In genomic region chr3:67362686-67363085, GRCh38 we compare ENCODE assay signal across 12 cellular contexts.
DNase-seq lines count a peak whose midpoint lies in the region; FAIRE-seq and TF ChIP-seq lines count a peak whose summit lies in the region.
"Had no signal": no experiment of that assay in that cellular context is flagged by ENCODE, and none has a peak within 500 bp of the region (broad histone marks: within the 10 kb centered on the region; RNA-seq: fewer than 3 reads in every experiment).

No MANE protein-coding gene starts in this region.

- H3K9me3 ChIP-seq in H9 (ENCODE audit: control insufficient read depth, low read depth, low read length) = no peaks in the 10 kb centered on the region

- no peak overlapping the region for H2BK5ac ChIP-seq in H9 (ENCODE audit: insufficient read length, low read length)

- H3K23me2 ChIP-seq in H9 (ENCODE audit: insufficient read length, low read depth, low read length, poor library complexity, severe bottlenecking) = no peaks in the 10 kb centered on the region

- H3K27ac ChIP-seq in H9 (ENCODE audit: insufficient read length, low read depth, low read length) = no peak overlapping the region
- H3K27ac ChIP-seq: left ventricle myocardium inferior had no signal

- H2AK5ac ChIP-seq in H9 (ENCODE audit: insufficient read length, low read length) = no peak overlapping the region

- peak; percentile 67 for DNase-seq in DMS53 (lab: John Stamatoyannopoulos, UW)
- DNase-seq in H9 = peak; percentile 32
- DNase-seq in SW480 (ENCODE audit: low spot score) = peak; percentile 29
- DNase-seq in glomerular visceral epithelial cell (ENCODE audit: extremely low spot score) = peak; percentile 15
- DNase-seq in ureter (ENCODE audit: low spot score) = no peak
- DNase-seq in GM12891 (ENCODE audit: insufficient read length, low spot score) = no peak
- no peak for DNase-seq in superior temporal gyrus (ENCODE audit: extremely low spot score)
- DNase-seq: central memory CD4-positive, alpha-beta T cell; COR-L47; left ventricle myocardium inferior; NCI-H2227 treated with DMSO at 0.1 percent for 48 hours had no signal

- no peak overlapping the region for H3K56ac ChIP-seq in H9 (ENCODE audit: insufficient read length, low read depth, low read length)

- H3K9ac ChIP-seq in H9 (ENCODE audit: extremely low read depth, insufficient read length, low read length) = no peak overlapping the region

- no peak overlapping the region for H4K91ac ChIP-seq in H9 (ENCODE audit: insufficient read length, low read depth, low read length)

- peaks cover 9 to 14% of the 10 kb centered on the region in 2 experiments for H3K4me1 Mint-ChIP-seq in H9

- no peak for TF ChIP-seq CTCF in H9 (conservative IDR thresholded peaks at IDR 0.05)

- no peak overlapping the region for H3K14ac ChIP-seq in H9 (ENCODE audit: insufficient read depth, low read length)

- no peak overlapping the region for H4K5ac ChIP-seq in H9 (ENCODE audit: insufficient read length, low read depth, low read length)

- no peak overlapping the region for H3K4me3 Mint-ChIP-seq in H9

- no peak overlapping the region for H2AFZ ChIP-seq in H9 (ENCODE audit: low read length)

- no peak for TF ChIP-seq POLR2A in GM12891 (IDR thresholded peaks at IDR 0.05; ENCODE audit: low read depth, low read length)

- no CpG with 5 or more reads among the region's 4 CpGs for WGBS in H9 (ENCODE audit: extremely low coverage, insufficient read length, low lambda C conversion rate)

- H3K27me3 ChIP-seq in H9 (ENCODE audit: insufficient read depth, low read length) = no peaks in the 10 kb centered on the region

- H3T11ph ChIP-seq in H9 (ENCODE audit: low read length) = no peak overlapping the region

- H3K18ac ChIP-seq in H9 (ENCODE audit: insufficient read length, low read depth, low read length) = no peak overlapping the region

- H3K4me2 ChIP-seq in H9 (ENCODE audit: insufficient read depth, insufficient read length, low read length) = no peak overlapping the region

- no peak overlapping the region for H4K8ac ChIP-seq in H9 (replicated peaks; ENCODE audit: insufficient read length, low read depth, low read length)

- H3K79me2 ChIP-seq in H9 (ENCODE audit: insufficient read depth, low read length) = no peaks in the 10 kb centered on the region

- no peak overlapping the region for H2BK12ac ChIP-seq in H9 (ENCODE audit: insufficient read length, low read depth, low read length)

- no peak overlapping the region for H2BK20ac ChIP-seq in H9 (ENCODE audit: low read depth, low read length, poor library complexity, severe bottlenecking)

- H3K23ac ChIP-seq in H9 (ENCODE audit: insufficient read length, low read depth, low read length) = no peak overlapping the region

- H3K9me3 Mint-ChIP-seq in H9 = no peaks in the 10 kb centered on the region; a peak in 1 of 5 replicates

- H2BK15ac ChIP-seq in H9 (ENCODE audit: low read depth, low read length) = no peak overlapping the region

- H3K27ac Mint-ChIP-seq in H9 = peak overlapping the region in 1 of 3 experiments; percentile 80; a peak in 1 of 7 replicates

- no peak overlapping the region for H3K4ac ChIP-seq in H9 (ENCODE audit: low read depth, low read length)

- H3K79me1 ChIP-seq in H9 (ENCODE audit: insufficient read depth, low read depth, low read length, poor library complexity, severe bottlenecking) = no peaks in the 10 kb centered on the region

- H2BK120ac ChIP-seq in H9 (ENCODE audit: low read depth, low read length, poor library complexity, severe bottlenecking) = no peak overlapping the region

- FAIRE-seq in GM12891 (lab: Jason Lieb, UNC) = no peak
- FAIRE-seq: GM12892 had no signal

- no peaks in the 10 kb centered on the region for H3K4me1 ChIP-seq in H9 (ENCODE audit: insufficient read depth, low read length)
- H3K4me1 ChIP-seq: left ventricle myocardium inferior had no signal

- no peaks in the 10 kb centered on the region for H3K27me3 Mint-ChIP-seq in H9 (ENCODE audit: low read depth)

- H4K20me1 ChIP-seq in H9 (ENCODE audit: control insufficient read depth, insufficient read depth, insufficient read length) = no peaks in the 10 kb centered on the region

- no peaks in the 10 kb centered on the region; a peak in 1 of 7 replicates for H3K36me3 Mint-ChIP-seq in H9 (ENCODE audit: insufficient read depth in 1 of 3, low read depth in 3 of 3)

TF ChIP-seq in GM12891, 5 proteins besides CTCF, POLR2A, EP300 and RAD21:
- TF ChIP-seq POLR2AphosphoS5 (IDR thresholded peaks at IDR 0.05; ENCODE audit: low read depth, low read length) = no peak
- no peak for TF ChIP-seq TAF1 (IDR thresholded peaks at IDR 0.05; ENCODE audit: low read depth, low read length)
- no peak for TF ChIP-seq POU2F2 (IDR thresholded peaks at IDR 0.05; ENCODE audit: low read depth, low read length)
- no peak for TF ChIP-seq PAX5 (IDR thresholded peaks at IDR 0.05; ENCODE audit: insufficient read depth, low read length, severe bottlenecking)
- TF ChIP-seq SPI1 (IDR thresholded peaks at IDR 0.05; ENCODE audit: low read depth, low read length) = no peak

Comparison
In these comparisons a context has a peak if more than half of its experiments do, and no peak if none do; other contexts are left out.
1. DNase-seq: peak in DMS53 (single experiment), H9 (single experiment), SW480 (single experiment) and glomerular visceral epithelial cell (single experiment); none in ureter (single experiment), GM12891 (single experiment) and superior temporal gyrus (single experiment).